In genomic region chr6:110323004-110323657, GRCh38 we compare ENCODE assay signal across 20 cellular contexts. TPM values are rescaled to one million over a fixed set of nuclear protein-coding genes. Genes with fewer than 3 reads are reported as not detected.
DNase-seq lines count a peak whose midpoint lies in the region; ATAC-seq lines count a peak whose summit lies in the region.
"Had no signal": no experiment of that assay in that cellular context is flagged by ENCODE, and none has a peak within 500 bp of the region (broad histone marks: within the 10 kb centered on the region; RNA-seq: fewer than 3 reads in every experiment).

No MANE protein-coding gene starts in this region.

- H2BK12ac ChIP-seq in neuronal stem cell (ENCODE audit: low read length) = no peak overlapping the region

- H2AK5ac ChIP-seq in neuronal stem cell (ENCODE audit: low read depth, low read length) = peak overlapping the region; percentile 41

- peak overlapping the region; percentile 67 for H3K18ac ChIP-seq in neuronal stem cell (ENCODE audit: low read length)

- H3K27ac ChIP-seq in iPS DF 6.9 (ENCODE audit: low read length) = no peak overlapping the region
- no peak overlapping the region for H3K27ac ChIP-seq in neuronal stem cell (replicated peaks; ENCODE audit: low read length)
- H3K27ac ChIP-seq in aorta (ENCODE audit: low read depth in 1 of 2, low read length in 2 of 2) = no peak overlapping the region
- H3K27ac ChIP-seq: GM23248, SJSA1, suprapubic skin had no signal

- H2AFZ ChIP-seq in neuronal stem cell (ENCODE audit: low read length) = peak overlapping the region; percentile 80
- H2AFZ ChIP-seq: GM23248 had no signal

- in situ Hi-C loops in KBM-7 (cut with MboI; ENCODE audit: low pct_unique_long_range_greater_than_20kb, low sequenced_read_pairs) = no loop called here

- DNase-seq in NT2/D1 (ENCODE audit: low read depth, low spot score) (peak; percentile 27), iPS DF 6.9 (ENCODE audit: low read depth, low spot score) (peak; percentile 9), neuronal stem cell (ENCODE audit: low spot score) (no peak), aorta (no peak), Ammon's horn (ENCODE audit: low spot score) (no peak), COLO829 (ENCODE audit: low spot score) (no peak), KBM-7 (no peak)
- DNase-seq: activated B cell treated with CpG ODN at 0.5 μM for 24 hours; activated CD4-positive, alpha-beta memory T cell treated with anti-CD3 and anti-CD28 coated beads, Interleukin-2, amount 10 ng/mL, durations not matched to agents 7 days and 5 days; activated naive CD4-positive, alpha-beta T cell treated with Interleukin-2 at 50 U/mL for 16 hours; activated T-cell treated with anti-CD3 and anti-CD28 coated beads, Interleukin-2, amount 50 U/mL, for 1 hour; amygdala; GM23248; midbrain; NCI-H1436; stimulated activated CD4-positive, alpha-beta T cell treated with anti-CD3 and anti-CD28 coated beads, Interleukin-12 subunit alpha, Interleukin-12 subunit beta, amount 100 ng/mL, for 4 hours had no signal

- no peak overlapping the region for H2BK5ac ChIP-seq in neuronal stem cell (ENCODE audit: low read length)

- H3K36me3 ChIP-seq in NT2/D1 (ENCODE audit: insufficient read depth, insufficient read length, low read length) = no peaks in the 10 kb centered on the region
- no peaks in the 10 kb centered on the region for H3K36me3 ChIP-seq in iPS DF 6.9 (ENCODE audit: control insufficient read depth, insufficient read depth, low read length)
- no peaks in the 10 kb centered on the region for H3K36me3 ChIP-seq in neuronal stem cell (replicated peaks in 1 of 2; ENCODE audit: control insufficient read depth in 2 of 2, insufficient read depth in 2 of 2, low read length in 2 of 2)
- H3K36me3 ChIP-seq in aorta (ENCODE audit: control insufficient read depth in 1 of 2, insufficient read depth in 2 of 2, low read length in 1 of 2) = no peaks in the 10 kb centered on the region
- H3K36me3 ChIP-seq: SJSA1, suprapubic skin had no signal

- H3K4me1 ChIP-seq in NT2/D1 (ENCODE audit: insufficient read depth, insufficient read length) (peaks cover 6% of the 10 kb centered on the region), iPS DF 6.9 (ENCODE audit: control insufficient read depth, insufficient read depth, low read length) (peaks cover 7% of the 10 kb centered on the region), neuronal stem cell (ENCODE audit: control insufficient read depth in 2 of 2, insufficient read depth in 1 of 2, low read depth in 1 of 2, low read length in 2 of 2) (peaks cover 16 to 24% of the 10 kb centered on the region in 2 donors), aorta (ENCODE audit: control insufficient read depth in 1 of 2, insufficient read depth in 2 of 2, low read length in 2 of 2) (peaks cover 0 to 2% of the 10 kb centered on the region in 2 donors)

- no peak overlapping the region for H3K4me3 ChIP-seq in NT2/D1 (ENCODE audit: insufficient read length, low read depth)
- H3K4me3 ChIP-seq in iPS DF 6.9 (ENCODE audit: low read length) = no peak overlapping the region
- no peak overlapping the region for H3K4me3 ChIP-seq in neuronal stem cell (ENCODE audit: low read length in 2 of 2)
- no peak overlapping the region for H3K4me3 ChIP-seq in aorta (ENCODE audit: low read length in 2 of 2)
- H3K4me3 ChIP-seq: GM23248, SJSA1, suprapubic skin had no signal

- WGBS in iPS DF 6.9 (ENCODE audit: insufficient coverage, insufficient read length) = no CpG with 5 or more reads among the region's 10 CpGs
- no CpG with 5 or more reads among the region's 10 CpGs for WGBS in neuronal stem cell (ENCODE audit: extremely low coverage in 2 of 2, insufficient read length in 2 of 2, insufficient replicate concordance in 1 of 2), 2 donors
- 82 to 91% methylated on average over 10 of the region's 10 CpGs for WGBS in aorta, 2 donors

- no peak overlapping the region for H4K8ac ChIP-seq in neuronal stem cell (ENCODE audit: low read depth, low read length)

- no peak overlapping the region for H4K91ac ChIP-seq in neuronal stem cell (ENCODE audit: low read depth, low read length, poor library complexity)

- intact Hi-C loops in aorta (cut with DNase I) = no loop called here

- no peak overlapping the region for H3K4me2 ChIP-seq in neuronal stem cell (ENCODE audit: insufficient read depth, low read length, poor library complexity, severe bottlenecking)

- H2BK120ac ChIP-seq in neuronal stem cell (ENCODE audit: low read depth, low read length) = no peak overlapping the region

- H3K23ac ChIP-seq in neuronal stem cell (ENCODE audit: low read depth, low read length, poor library complexity) = no peak overlapping the region

- no peaks in the 10 kb centered on the region for H3K79me1 ChIP-seq in neuronal stem cell (ENCODE audit: low read depth, low read length)

- H3K14ac ChIP-seq in neuronal stem cell (ENCODE audit: low read length) = no peak overlapping the region

- no peak overlapping the region for H2BK15ac ChIP-seq in neuronal stem cell (ENCODE audit: low read length)

- H3K9ac ChIP-seq in NT2/D1 (ENCODE audit: insufficient read length, low read depth) = no peak overlapping the region
- no peak overlapping the region for H3K9ac ChIP-seq in neuronal stem cell (ENCODE audit: low read depth, low read length, poor library complexity)
- H3K9ac ChIP-seq: GM23248 had no signal

- no peak overlapping the region for H3K4ac ChIP-seq in neuronal stem cell (ENCODE audit: low read length)

- ATAC-seq in aorta (ENCODE audit: low FRiP score) = peak; percentile 36

- H3K9me3 ChIP-seq in NT2/D1 (ENCODE audit: insufficient read depth, low read length) (no peaks in the 10 kb centered on the region), iPS DF 6.9 (ENCODE audit: control insufficient read depth, insufficient read depth, low read length) (no peaks in the 10 kb centered on the region), neuronal stem cell (replicated peaks in 1 of 2; ENCODE audit: control insufficient read depth in 2 of 2, insufficient read depth in 1 of 2, low read depth in 1 of 2, low read length in 2 of 2) (no peaks in the 10 kb centered on the region), aorta (ENCODE audit: control insufficient read depth, low read length) (no peaks in the 10 kb centered on the region)
- H3K9me3 ChIP-seq: SJSA1, suprapubic skin had no signal

- H3K27me3 ChIP-seq in NT2/D1 (ENCODE audit: insufficient read depth, insufficient read length) (no peaks in the 10 kb centered on the region), iPS DF 6.9 (ENCODE audit: control insufficient read depth, insufficient read depth, low read length) (no peaks in the 10 kb centered on the region), neuronal stem cell (ENCODE audit: control insufficient read depth in 3 of 3, insufficient read depth in 3 of 3, low read depth in 1 of 3, low read length in 3 of 3) (no peaks in the 10 kb centered on the region), aorta (ENCODE audit: control insufficient read depth in 1 of 2, insufficient read depth in 2 of 2, low read length in 1 of 2) (no peaks in the 10 kb centered on the region)
- H3K27me3 ChIP-seq: SJSA1, suprapubic skin had no signal

RNA-seq across cellular contexts. Expression of gene METTL24, which starts 35.0 kb away (rescaled TPM):
- polyA plus RNA-seq in neuronal stem cell (2013, experiment 1 of 2) = 1.3 TPM
- 1.1 TPM for polyA plus RNA-seq in neuronal stem cell (2013, experiment 2 of 2)
- total RNA-seq in aorta = 10 to 100 TPM; 12.5 to 14.3 TPM
- polyA plus RNA-seq in aorta = 1 to 10 TPM; 3.9 to 4.5 TPM
- total RNA-seq: activated B cell treated with CpG ODN at 0.5 μM for 24 hours; activated CD4-positive, alpha-beta memory T cell treated with anti-CD3 and anti-CD28 coated beads, Interleukin-2, amount 10 ng/mL, durations not matched to agents 7 days and 5 days; GM23248; M059J had no signal
- polyA plus RNA-seq: GM23248, keratinocyte had no signal

Comparison
In these comparisons a context has a peak if more than half of its experiments do, and no peak if none do; other contexts are left out.
1. DNase-seq: peak in NT2/D1 (single experiment) and iPS DF 6.9 (single experiment); none in neuronal stem cell (single experiment), aorta (0 of 2), Ammon's horn (single experiment), COLO829 (single experiment) and KBM-7 (single experiment).